ENCODE assay signal across 1 cellular context in the genomic region with DNA sequence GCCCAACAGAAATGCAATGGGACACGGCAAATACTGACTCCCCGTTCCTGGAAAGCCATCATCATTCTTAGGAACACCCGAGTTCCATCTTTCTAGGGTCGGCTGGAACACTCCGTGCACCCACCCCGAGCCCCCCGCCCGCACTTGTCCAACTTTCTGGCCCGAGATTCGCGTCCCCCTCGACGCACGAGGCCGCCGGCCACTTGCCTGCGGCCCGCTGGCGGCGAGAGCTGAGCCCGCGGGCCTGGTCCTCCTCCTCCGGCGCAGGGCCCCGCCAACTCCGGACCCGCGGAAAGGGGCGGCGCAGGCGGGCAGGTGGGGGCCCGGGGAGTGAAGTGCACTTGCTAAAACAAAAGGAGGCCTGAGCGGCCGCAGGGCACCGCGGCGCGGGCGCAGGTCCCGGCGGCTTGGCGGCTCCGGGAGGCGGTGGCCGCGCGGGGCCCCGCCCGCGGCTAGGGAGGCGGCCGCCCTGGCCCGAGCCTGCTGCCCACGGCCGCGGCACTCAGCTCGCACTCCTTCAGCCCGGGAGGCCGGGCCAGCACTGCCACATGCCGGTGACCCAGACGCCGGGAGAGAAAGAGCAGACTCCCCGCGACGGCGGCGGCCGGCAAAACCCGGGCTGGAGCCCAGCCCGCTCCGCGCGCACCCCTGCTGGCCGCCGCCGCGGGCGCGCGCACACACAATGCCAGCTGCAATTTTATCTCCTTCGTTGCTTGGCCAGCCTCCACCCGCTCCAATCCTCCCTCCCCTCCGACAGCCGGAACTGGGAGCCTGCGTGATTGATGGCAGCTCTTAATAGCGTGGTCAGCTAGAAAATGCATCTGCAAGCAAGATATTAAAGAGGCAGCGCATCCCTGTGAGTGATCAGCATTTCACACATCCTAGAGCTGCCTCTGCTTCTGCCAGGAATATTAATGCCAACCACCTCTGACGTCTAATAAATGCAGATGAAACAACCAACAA.
TF ChIP-seq lines count a peak whose summit lies in the region.

No MANE protein-coding gene starts in this region.

TF ChIP-seq in K562, 482 proteins besides CTCF, POLR2A, EP300 and RAD21 (continued from another document and continues in another):
- TF ChIP-seq, protein P1, sequence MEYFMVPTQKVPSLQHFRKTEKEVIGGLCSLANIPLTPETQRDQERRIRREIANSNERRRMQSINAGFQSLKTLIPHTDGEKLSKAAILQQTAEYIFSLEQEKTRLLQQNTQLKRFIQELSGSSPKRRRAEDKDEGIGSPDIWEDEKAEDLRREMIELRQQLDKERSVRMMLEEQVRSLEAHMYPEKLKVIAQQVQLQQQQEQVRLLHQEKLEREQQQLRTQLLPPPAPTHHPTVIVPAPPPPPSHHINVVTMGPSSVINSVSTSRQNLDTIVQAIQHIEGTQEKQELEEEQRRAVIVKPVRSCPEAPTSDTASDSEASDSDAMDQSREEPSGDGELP (CRISPR knock-in tag; IDR thresholded peaks at IDR 0.05; ENCODE audit: borderline replicate concordance) = peak; percentile 96
- peak; percentile 93 for TF ChIP-seq DMBX1 (CRISPR knock-in tag; IDR thresholded peaks at IDR 0.05; ENCODE audit: borderline replicate concordance)
- TF ChIP-seq, protein P2, sequence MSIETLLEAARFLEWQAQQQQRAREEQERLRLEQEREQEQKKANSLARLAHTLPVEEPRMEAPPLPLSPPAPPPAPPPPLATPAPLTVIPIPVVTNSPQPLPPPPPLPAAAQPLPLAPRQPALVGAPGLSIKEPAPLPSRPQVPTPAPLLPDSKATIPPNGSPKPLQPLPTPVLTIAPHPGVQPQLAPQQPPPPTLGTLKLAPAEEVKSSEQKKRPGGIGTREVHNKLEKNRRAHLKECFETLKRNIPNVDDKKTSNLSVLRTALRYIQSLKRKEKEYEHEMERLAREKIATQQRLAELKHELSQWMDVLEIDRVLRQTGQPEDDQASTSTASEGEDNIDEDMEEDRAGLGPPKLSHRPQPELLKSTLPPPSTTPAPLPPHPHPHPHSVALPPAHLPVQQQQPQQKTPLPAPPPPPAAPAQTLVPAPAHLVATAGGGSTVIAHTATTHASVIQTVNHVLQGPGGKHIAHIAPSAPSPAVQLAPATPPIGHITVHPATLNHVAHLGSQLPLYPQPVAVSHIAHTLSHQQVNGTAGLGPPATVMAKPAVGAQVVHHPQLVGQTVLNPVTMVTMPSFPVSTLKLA (conservative IDR thresholded peaks at IDR 0.05) = peak in 1 of 2 experiments; percentile 49; a peak in 2 of 4 replicates
- peak; percentile 96 for TF ChIP-seq FUS (optimal IDR thresholded peaks at IDR 0.05; ENCODE audit: low read depth, low read length)
- TF ChIP-seq SMAD3 (CRISPR knock-in tag; conservative IDR thresholded peaks at IDR 0.05) = no peak
- TF ChIP-seq, protein P3, sequence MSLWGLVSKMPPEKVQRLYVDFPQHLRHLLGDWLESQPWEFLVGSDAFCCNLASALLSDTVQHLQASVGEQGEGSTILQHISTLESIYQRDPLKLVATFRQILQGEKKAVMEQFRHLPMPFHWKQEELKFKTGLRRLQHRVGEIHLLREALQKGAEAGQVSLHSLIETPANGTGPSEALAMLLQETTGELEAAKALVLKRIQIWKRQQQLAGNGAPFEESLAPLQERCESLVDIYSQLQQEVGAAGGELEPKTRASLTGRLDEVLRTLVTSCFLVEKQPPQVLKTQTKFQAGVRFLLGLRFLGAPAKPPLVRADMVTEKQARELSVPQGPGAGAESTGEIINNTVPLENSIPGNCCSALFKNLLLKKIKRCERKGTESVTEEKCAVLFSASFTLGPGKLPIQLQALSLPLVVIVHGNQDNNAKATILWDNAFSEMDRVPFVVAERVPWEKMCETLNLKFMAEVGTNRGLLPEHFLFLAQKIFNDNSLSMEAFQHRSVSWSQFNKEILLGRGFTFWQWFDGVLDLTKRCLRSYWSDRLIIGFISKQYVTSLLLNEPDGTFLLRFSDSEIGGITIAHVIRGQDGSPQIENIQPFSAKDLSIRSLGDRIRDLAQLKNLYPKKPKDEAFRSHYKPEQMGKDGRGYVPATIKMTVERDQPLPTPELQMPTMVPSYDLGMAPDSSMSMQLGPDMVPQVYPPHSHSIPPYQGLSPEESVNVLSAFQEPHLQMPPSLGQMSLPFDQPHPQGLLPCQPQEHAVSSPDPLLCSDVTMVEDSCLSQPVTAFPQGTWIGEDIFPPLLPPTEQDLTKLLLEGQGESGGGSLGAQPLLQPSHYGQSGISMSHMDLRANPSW (CRISPR knock-in tag; IDR thresholded peaks at IDR 0.05) = 0 out of 2 replicates have a peak, but pooled peaks have one; percentile 47
- TF ChIP-seq NFE2 (IDR thresholded peaks at IDR 0.05; ENCODE audit: low read depth) = no peak
- no peak for TF ChIP-seq FOXM1 (IDR thresholded peaks at IDR 0.05; ENCODE audit: low read depth)
- peak; percentile 88; the same call in 1 of the 2 replicates for TF ChIP-seq FOXM1 (CRISPR knock-in tag; IDR thresholded peaks at IDR 0.05; ENCODE audit: low read depth)
- TF ChIP-seq CHD1 (IDR thresholded peaks at IDR 0.05; ENCODE audit: low read length) = peak; percentile 55
- TF ChIP-seq ARNT (IDR thresholded peaks at IDR 0.05) = no peak
- peak; percentile 90 for TF ChIP-seq ATF7 (IDR thresholded peaks at IDR 0.05)
- TF ChIP-seq, protein P4, sequence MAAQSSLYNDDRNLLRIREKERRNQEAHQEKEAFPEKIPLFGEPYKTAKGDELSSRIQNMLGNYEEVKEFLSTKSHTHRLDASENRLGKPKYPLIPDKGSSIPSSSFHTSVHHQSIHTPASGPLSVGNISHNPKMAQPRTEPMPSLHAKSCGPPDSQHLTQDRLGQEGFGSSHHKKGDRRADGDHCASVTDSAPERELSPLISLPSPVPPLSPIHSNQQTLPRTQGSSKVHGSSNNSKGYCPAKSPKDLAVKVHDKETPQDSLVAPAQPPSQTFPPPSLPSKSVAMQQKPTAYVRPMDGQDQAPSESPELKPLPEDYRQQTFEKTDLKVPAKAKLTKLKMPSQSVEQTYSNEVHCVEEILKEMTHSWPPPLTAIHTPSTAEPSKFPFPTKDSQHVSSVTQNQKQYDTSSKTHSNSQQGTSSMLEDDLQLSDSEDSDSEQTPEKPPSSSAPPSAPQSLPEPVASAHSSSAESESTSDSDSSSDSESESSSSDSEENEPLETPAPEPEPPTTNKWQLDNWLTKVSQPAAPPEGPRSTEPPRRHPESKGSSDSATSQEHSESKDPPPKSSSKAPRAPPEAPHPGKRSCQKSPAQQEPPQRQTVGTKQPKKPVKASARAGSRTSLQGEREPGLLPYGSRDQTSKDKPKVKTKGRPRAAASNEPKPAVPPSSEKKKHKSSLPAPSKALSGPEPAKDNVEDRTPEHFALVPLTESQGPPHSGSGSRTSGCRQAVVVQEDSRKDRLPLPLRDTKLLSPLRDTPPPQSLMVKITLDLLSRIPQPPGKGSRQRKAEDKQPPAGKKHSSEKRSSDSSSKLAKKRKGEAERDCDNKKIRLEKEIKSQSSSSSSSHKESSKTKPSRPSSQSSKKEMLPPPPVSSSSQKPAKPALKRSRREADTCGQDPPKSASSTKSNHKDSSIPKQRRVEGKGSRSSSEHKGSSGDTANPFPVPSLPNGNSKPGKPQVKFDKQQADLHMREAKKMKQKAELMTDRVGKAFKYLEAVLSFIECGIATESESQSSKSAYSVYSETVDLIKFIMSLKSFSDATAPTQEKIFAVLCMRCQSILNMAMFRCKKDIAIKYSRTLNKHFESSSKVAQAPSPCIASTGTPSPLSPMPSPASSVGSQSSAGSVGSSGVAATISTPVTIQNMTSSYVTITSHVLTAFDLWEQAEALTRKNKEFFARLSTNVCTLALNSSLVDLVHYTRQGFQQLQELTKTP (IDR thresholded peaks at IDR 0.05; ENCODE audit: low read depth in 1 of 2, partially characterized antibody in 2 of 2) = no peak
- TF ChIP-seq ZC3H8 (IDR thresholded peaks at IDR 0.05) = no peak
- TF ChIP-seq, protein P5, sequence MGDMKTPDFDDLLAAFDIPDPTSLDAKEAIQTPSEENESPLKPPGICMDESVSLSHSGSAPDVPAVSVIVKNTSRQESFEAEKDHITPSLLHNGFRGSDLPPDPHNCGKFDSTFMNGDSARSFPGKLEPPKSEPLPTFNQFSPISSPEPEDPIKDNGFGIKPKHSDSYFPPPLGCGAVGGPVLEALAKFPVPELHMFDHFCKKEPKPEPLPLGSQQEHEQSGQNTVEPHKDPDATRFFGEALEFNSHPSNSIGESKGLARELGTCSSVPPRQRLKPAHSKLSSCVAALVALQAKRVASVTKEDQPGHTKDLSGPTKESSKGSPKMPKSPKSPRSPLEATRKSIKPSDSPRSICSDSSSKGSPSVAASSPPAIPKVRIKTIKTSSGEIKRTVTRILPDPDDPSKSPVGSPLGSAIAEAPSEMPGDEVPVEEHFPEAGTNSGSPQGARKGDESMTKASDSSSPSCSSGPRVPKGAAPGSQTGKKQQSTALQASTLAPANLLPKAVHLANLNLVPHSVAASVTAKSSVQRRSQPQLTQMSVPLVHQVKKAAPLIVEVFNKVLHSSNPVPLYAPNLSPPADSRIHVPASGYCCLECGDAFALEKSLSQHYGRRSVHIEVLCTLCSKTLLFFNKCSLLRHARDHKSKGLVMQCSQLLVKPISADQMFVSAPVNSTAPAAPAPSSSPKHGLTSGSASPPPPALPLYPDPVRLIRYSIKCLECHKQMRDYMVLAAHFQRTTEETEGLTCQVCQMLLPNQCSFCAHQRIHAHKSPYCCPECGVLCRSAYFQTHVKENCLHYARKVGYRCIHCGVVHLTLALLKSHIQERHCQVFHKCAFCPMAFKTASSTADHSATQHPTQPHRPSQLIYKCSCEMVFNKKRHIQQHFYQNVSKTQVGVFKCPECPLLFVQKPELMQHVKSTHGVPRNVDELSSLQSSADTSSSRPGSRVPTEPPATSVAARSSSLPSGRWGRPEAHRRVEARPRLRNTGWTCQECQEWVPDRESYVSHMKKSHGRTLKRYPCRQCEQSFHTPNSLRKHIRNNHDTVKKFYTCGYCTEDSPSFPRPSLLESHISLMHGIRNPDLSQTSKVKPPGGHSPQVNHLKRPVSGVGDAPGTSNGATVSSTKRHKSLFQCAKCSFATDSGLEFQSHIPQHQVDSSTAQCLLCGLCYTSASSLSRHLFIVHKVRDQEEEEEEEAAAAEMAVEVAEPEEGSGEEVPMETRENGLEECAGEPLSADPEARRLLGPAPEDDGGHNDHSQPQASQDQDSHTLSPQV (IDR thresholded peaks at IDR 0.05) = peak; percentile 66; the same call in 1 of the 2 replicates
- no peak for TF ChIP-seq ZFP30 (CRISPR knock-in tag; IDR thresholded peaks at IDR 0.05; ENCODE audit: borderline replicate concordance)
- TF ChIP-seq TOE1 (IDR thresholded peaks at IDR 0.05; ENCODE audit: borderline replicate concordance) = peak; percentile 54; the same call in 1 of the 2 replicates
- no peak for TF ChIP-seq TOE1 (CRISPR knock-in tag; IDR thresholded peaks at IDR 0.05; ENCODE audit: borderline replicate concordance, low read depth)
- TF ChIP-seq E2F3 (CRISPR knock-in tag; IDR thresholded peaks at IDR 0.05) = 0 out of 2 replicates have a peak, but pooled peaks have one; percentile 25
- TF ChIP-seq, protein P6, sequence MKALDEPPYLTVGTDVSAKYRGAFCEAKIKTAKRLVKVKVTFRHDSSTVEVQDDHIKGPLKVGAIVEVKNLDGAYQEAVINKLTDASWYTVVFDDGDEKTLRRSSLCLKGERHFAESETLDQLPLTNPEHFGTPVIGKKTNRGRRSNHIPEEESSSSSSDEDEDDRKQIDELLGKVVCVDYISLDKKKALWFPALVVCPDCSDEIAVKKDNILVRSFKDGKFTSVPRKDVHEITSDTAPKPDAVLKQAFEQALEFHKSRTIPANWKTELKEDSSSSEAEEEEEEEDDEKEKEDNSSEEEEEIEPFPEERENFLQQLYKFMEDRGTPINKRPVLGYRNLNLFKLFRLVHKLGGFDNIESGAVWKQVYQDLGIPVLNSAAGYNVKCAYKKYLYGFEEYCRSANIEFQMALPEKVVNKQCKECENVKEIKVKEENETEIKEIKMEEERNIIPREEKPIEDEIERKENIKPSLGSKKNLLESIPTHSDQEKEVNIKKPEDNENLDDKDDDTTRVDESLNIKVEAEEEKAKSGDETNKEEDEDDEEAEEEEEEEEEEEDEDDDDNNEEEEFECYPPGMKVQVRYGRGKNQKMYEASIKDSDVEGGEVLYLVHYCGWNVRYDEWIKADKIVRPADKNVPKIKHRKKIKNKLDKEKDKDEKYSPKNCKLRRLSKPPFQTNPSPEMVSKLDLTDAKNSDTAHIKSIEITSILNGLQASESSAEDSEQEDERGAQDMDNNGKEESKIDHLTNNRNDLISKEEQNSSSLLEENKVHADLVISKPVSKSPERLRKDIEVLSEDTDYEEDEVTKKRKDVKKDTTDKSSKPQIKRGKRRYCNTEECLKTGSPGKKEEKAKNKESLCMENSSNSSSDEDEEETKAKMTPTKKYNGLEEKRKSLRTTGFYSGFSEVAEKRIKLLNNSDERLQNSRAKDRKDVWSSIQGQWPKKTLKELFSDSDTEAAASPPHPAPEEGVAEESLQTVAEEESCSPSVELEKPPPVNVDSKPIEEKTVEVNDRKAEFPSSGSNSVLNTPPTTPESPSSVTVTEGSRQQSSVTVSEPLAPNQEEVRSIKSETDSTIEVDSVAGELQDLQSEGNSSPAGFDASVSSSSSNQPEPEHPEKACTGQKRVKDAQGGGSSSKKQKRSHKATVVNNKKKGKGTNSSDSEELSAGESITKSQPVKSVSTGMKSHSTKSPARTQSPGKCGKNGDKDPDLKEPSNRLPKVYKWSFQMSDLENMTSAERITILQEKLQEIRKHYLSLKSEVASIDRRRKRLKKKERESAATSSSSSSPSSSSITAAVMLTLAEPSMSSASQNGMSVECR (CRISPR knock-in tag; IDR thresholded peaks at IDR 0.05) = peak; percentile 66
- TF ChIP-seq PTRF (tag; IDR thresholded peaks at IDR 0.05) = no peak
- peak; percentile 67; the same call in 1 of the 2 replicates for TF ChIP-seq GATAD2A (IDR thresholded peaks at IDR 0.05)
